In the genomic region with DNA sequence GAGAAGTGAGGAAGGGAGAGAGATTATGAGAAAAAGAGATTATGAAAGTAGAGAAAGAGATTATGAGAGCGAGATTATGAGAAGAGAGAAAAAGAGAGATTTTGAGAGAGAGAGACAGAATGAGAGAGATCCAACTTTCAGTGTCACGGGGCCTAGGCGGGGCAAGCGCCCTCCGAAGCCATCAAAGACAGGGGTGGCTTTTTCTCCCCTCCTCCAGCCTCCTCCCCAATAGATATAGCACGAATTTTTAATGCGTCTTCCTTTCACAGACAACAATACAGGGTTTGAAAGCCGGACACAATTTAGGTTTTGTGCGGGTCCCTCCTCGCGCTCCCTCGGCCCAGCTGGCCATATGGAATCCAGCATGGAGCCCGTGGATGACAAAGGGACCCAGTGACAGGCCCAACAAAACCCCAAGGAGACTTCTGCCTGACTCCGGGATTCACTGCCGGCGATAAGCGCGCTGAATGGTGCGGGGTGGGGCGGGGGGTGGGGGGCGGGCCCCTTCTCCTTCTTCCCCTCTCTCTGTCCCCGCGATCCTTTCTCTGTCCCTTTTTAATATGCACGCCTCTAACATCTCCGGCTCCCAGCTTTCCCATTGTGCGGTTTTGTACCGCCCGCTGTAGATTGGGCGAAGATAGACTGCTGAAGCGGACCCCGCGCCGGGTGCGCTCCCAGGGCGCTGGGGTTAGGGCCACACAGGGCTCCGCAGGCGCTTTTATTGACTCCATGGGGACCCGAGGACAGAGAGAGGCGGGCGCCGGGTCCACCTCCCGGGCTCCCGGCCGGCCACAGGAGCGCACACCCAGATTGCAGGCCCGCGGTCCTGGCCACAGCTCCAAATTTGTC, we compare ENCODE assay signal across 19 cellular contexts. TPM values are rescaled to one million over a fixed set of nuclear protein-coding genes. Genes with fewer than 3 reads are reported as not detected.
DNase-seq lines count a peak whose midpoint lies in the region; ATAC-seq and TF ChIP-seq lines count a peak whose summit lies in the region.
"Had no signal": no experiment of that assay in that cellular context is flagged by ENCODE, and none has a peak within 500 bp of the region (broad histone marks: within the 10 kb centered on the region; RNA-seq: fewer than 3 reads in every experiment).

No MANE protein-coding gene starts in this region.

- H3K27ac Mint-ChIP-seq in CD4-positive, CD25-positive, alpha-beta regulatory T cell, result no peak overlapping the region
- no peak overlapping the region for H3K27ac Mint-ChIP-seq in effector memory CD8-positive, alpha-beta T cell
- H3K27ac Mint-ChIP-seq in neural crest cell (ENCODE audit: unreplicated experiment), result no peak overlapping the region
- H3K27ac Mint-ChIP-seq: natural killer cell treated with Interleukin-12 subunit alpha and Interleukin-12 subunit beta and Interleukin-15 and Interleukin-18, amount 100 ng/mL, for 72 hours had no signal

- no peaks in the 10 kb centered on the region for H3K36me3 ChIP-seq in CD4-positive, CD25-positive, alpha-beta regulatory T cell (ENCODE audit: control insufficient read depth, insufficient read depth, low read length)
- H3K36me3 ChIP-seq in H7 (replicated peaks; ENCODE audit: control insufficient read depth, insufficient read depth, low read length), result no peaks in the 10 kb centered on the region
- no peaks in the 10 kb centered on the region for H3K36me3 ChIP-seq in uterus
- H3K36me3 ChIP-seq: BE2C, thyroid gland had no signal

- peaks cover 0 to 6% (median 0%) of the 10 kb centered on the region in 7 donors for H3K9me3 Mint-ChIP-seq in CD4-positive, CD25-positive, alpha-beta regulatory T cell
- H3K9me3 Mint-ChIP-seq in effector memory CD8-positive, alpha-beta T cell, result no peaks in the 10 kb centered on the region
- H3K9me3 Mint-ChIP-seq in neural crest cell, result no peaks in the 10 kb centered on the region
- H3K9me3 Mint-ChIP-seq: natural killer cell treated with Interleukin-12 subunit alpha and Interleukin-12 subunit beta and Interleukin-15 and Interleukin-18, amount 100 ng/mL, for 72 hours had no signal

- no peak overlapping the region for H3K4me3 ChIP-seq in CD4-positive, CD25-positive, alpha-beta regulatory T cell (ENCODE audit: low read depth, low read length)
- H3K4me3 ChIP-seq in H7 (ENCODE audit: insufficient read depth, low read depth, low read length) (no peak overlapping the region), uterus (no peak overlapping the region)
- H3K4me3 ChIP-seq: body of pancreas, lung, thyroid gland had no signal

- no peak for TF ChIP-seq POLR2A in uterus (IDR thresholded peaks at IDR 0.05)

- peaks cover 4 to 62% (median 31%) of the 10 kb centered on the region in 4 donors for H3K4me1 Mint-ChIP-seq in CD4-positive, CD25-positive, alpha-beta regulatory T cell
- peaks cover 0 to 26% of the 10 kb centered on the region in 2 donors for H3K4me1 Mint-ChIP-seq in effector memory CD8-positive, alpha-beta T cell (ENCODE audit: low read depth in 2 of 2)
- peaks cover 26% of the 10 kb centered on the region for H3K4me1 Mint-ChIP-seq in neural crest cell

- H3K27me3 Mint-ChIP-seq in CD4-positive, CD25-positive, alpha-beta regulatory T cell, result peaks cover 86% of the 10 kb centered on the region
- H3K27me3 Mint-ChIP-seq in effector memory CD8-positive, alpha-beta T cell, result peaks cover 61 to 93% of the 10 kb centered on the region in 2 donors
- peaks cover 90% of the 10 kb centered on the region for H3K27me3 Mint-ChIP-seq in neural crest cell (ENCODE audit: low read depth)

- H3K4me3 Mint-ChIP-seq in CD4-positive, CD25-positive, alpha-beta regulatory T cell, result peak overlapping the region; percentile 27 to 83 (median 50)
- H3K4me3 Mint-ChIP-seq in effector memory CD8-positive, alpha-beta T cell, result peak overlapping the region; percentile 1 to 3
- peak overlapping the region; percentile 65 for H3K4me3 Mint-ChIP-seq in neural crest cell

- H3K36me3 Mint-ChIP-seq in CD4-positive, CD25-positive, alpha-beta regulatory T cell, result no peaks in the 10 kb centered on the region
- H3K36me3 Mint-ChIP-seq in effector memory CD8-positive, alpha-beta T cell (ENCODE audit: insufficient read depth), result peaks cover 7% of the 10 kb centered on the region
- no peaks in the 10 kb centered on the region for H3K36me3 Mint-ChIP-seq in neural crest cell (ENCODE audit: low read depth)
- H3K36me3 Mint-ChIP-seq: natural killer cell treated with Interleukin-12 subunit alpha and Interleukin-12 subunit beta and Interleukin-15 and Interleukin-18, amount 100 ng/mL, for 72 hours had no signal

- no peak for ATAC-seq in CD4-positive, CD25-positive, alpha-beta regulatory T cell (ENCODE audit: low read depth in 2 of 2)
- ATAC-seq in effector memory CD8-positive, alpha-beta T cell (replicated peaks), result no peak
- no peak for ATAC-seq in GM18502 (IDR thresholded peaks at IDR 0.05; ENCODE audit: poor library complexity, unreplicated experiment)
- ATAC-seq: activated CD8-positive, alpha-beta T cell treated with anti-CD3 and anti-CD28 coated beads, Interleukin-2, amount 10 ng/mL, durations not matched to agents 7 days and 5 days; body of pancreas; natural killer cell treated with Interleukin-12 subunit alpha and Interleukin-12 subunit beta and Interleukin-15 and Interleukin-18, amount 100 ng/mL, for 72 hours; sciatic nerve had no signal

- TF ChIP-seq CTCF in neural crest cell (conservative IDR thresholded peaks at IDR 0.05) (no peak), uterus (IDR thresholded peaks at IDR 0.05) (no peak)

- peaks cover 55% of the 10 kb centered on the region for H3K4me1 ChIP-seq in CD4-positive, CD25-positive, alpha-beta regulatory T cell (ENCODE audit: control insufficient read depth, insufficient read depth, low read length, poor library complexity, severe bottlenecking)
- H3K4me1 ChIP-seq in uterus, result peaks cover 0 to 32% of the 10 kb centered on the region in 2 donors
- H3K4me1 ChIP-seq: BE2C had no signal

- intact Hi-C loops in uterus (cut with DNase I; ENCODE audit: low total_unique reads), result loop anchor here (5.0 to 10.0 kb wide), 2 partner anchors 271 to 644 kb away; no protein-coding TSS in a partner anchor

- peaks cover 33% of the 10 kb centered on the region for H3K27me3 ChIP-seq in CD4-positive, CD25-positive, alpha-beta regulatory T cell (ENCODE audit: control insufficient read depth, insufficient read depth, low read length)
- H3K27me3 ChIP-seq in H7 (ENCODE audit: control insufficient read depth, insufficient read depth, low read length) (peaks cover 90% of the 10 kb centered on the region), uterus (peaks cover 10 to 60% of the 10 kb centered on the region in 2 donors)

- no peak for DNase-seq in CD4-positive, CD25-positive, alpha-beta regulatory T cell
- peak; percentile 70 for DNase-seq in H7
- no peak for DNase-seq in effector memory CD8-positive, alpha-beta T cell
- DNase-seq in neural crest cell (ENCODE audit: low read depth, low spot score), result no peak
- no peak for DNase-seq in NCI-H2227 treated with DMSO at 0.1 percent for 48 hours (lab: John Stamatoyannopoulos, UW)
- DNase-seq in D341Med (ENCODE audit: low spot score), result no peak
- DNase-seq in uterus, result no peak
- DNase-seq: activated CD8-positive, alpha-beta T cell treated with anti-CD3 and anti-CD28 coated beads, Interleukin-2, amount 10 ng/mL, durations not matched to agents 7 days and 5 days; BE2C; body of pancreas; NCI-H1694; NCI-H510A; stimulated activated CD4-positive, alpha-beta T cell treated with anti-CD3 and anti-CD28 coated beads, Interleukin-2, amount 100 ng/mL, for 24 hours; thyroid gland had no signal

- H3K9me3 ChIP-seq in CD4-positive, CD25-positive, alpha-beta regulatory T cell (ENCODE audit: control insufficient read depth in 2 of 2, low read length in 2 of 2), result no peaks in the 10 kb centered on the region
- no peaks in the 10 kb centered on the region for H3K9me3 ChIP-seq in uterus
- H3K9me3 ChIP-seq: BE2C, body of pancreas, thyroid gland had no signal

- H3K27ac ChIP-seq in CD4-positive, CD25-positive, alpha-beta regulatory T cell (ENCODE audit: insufficient read depth, low read length, poor library complexity, severe bottlenecking), result no peak overlapping the region
- H3K27ac ChIP-seq in uterus, result no peak overlapping the region
- H3K27ac ChIP-seq: body of pancreas, thyroid gland had no signal

RNA-seq across cellular contexts. Expression of gene NKX2-2, which starts 5.4 kb away (rescaled TPM):
- not detected for total RNA-seq in CD4-positive, CD25-positive, alpha-beta regulatory T cell
- not detected for polyA plus RNA-seq in CD4-positive, CD25-positive, alpha-beta regulatory T cell
- total RNA-seq in H7 (2014; rRNA removed; shearing (Covaris generic)), result 0.45 TPM in 1 of 2 replicates, not detected in the other
- total RNA-seq in neural crest cell (not detected in 2 replicates), uterus (not detected)
- total RNA-seq: activated CD8-positive, alpha-beta T cell treated with anti-CD3 and anti-CD28 coated beads, Interleukin-2, amount 10 ng/mL, durations not matched to agents 7 days and 5 days; LHCN-M2; lung; natural killer cell treated with Interleukin-12 subunit alpha and Interleukin-12 subunit beta and Interleukin-15 and Interleukin-18, amount 100 ng/mL, for 72 hours; sciatic nerve had no signal
- polyA plus RNA-seq: lung had no signal

Comparison
In these comparisons a context has a peak if more than half of its experiments do, and no peak if none do; other contexts are left out.
1. H3K4me3 Mint-ChIP-seq: peak in every context shown above with its lines; median percentile 65 in neural crest cell; 50 in CD4-positive, CD25-positive, alpha-beta regulatory T cell; 2 in effector memory CD8-positive, alpha-beta T cell.